Comparison of ENCODE assay signal across 12 cellular contexts in the genomic region with DNA sequence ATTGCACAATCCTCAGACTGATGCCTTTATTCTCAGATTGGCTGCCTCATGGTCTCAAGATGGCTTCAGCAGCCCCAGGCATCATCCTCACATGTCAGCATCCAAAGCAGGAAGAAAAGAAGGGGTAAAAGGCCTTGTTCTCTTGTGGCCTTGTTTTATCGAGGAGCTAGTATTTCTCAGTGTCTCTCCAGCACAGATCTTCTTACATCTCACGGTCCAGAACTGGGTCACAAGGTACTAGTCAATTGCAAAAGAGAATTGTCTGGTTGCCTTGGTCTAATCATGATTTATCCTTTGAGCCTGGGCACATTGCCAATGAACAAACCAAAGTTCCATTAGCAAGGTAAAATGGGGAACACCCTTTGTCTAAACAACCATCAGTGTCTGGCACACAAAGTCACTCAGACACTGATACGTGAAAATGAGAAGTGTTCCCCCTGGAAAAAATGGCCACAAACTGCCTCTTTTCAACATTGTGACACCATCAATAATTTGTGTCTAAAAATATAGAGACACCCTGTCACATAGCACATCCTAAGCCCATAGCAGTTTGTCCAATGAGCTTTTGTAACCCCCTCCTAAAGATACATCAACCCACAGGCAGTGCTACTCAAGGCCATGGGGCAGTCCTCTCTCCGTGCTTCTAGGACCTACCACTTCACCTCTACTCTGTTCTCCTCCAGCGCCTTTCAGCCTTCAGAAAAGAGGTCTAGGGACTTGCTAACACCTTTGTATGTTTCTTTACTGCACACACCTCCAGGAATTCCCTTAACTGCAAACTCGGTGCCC.
DNase-seq lines count a peak whose midpoint lies in the region; ATAC-seq and TF ChIP-seq lines count a peak whose summit lies in the region.
"Had no signal": no experiment of that assay in that cellular context is flagged by ENCODE, and none has a peak within 500 bp of the region (broad histone marks: within the 10 kb centered on the region; RNA-seq: fewer than 3 reads in every experiment).

No MANE protein-coding gene starts in this region.

- no peak overlapping the region for H3K4me3 ChIP-seq in naive thymus-derived CD4-positive, alpha-beta T cell (ENCODE audit: low read length)
- H3K4me3 ChIP-seq in thyroid gland (replicated peaks in 1 of 3), result no peak overlapping the region
- H3K4me3 ChIP-seq: HAP-1 had no signal

- H3K27ac ChIP-seq in naive thymus-derived CD4-positive, alpha-beta T cell (ENCODE audit: low read depth, low read length), result peak overlapping the region; percentile 21
- H3K27ac ChIP-seq in thyroid gland, result no peak overlapping the region
- H3K27ac ChIP-seq: HL-60 had no signal

- ATAC-seq in naive thymus-derived CD4-positive, alpha-beta T cell, result no peak
- no peak for ATAC-seq in GM19328 (IDR thresholded peaks at IDR 0.05; ENCODE audit: unreplicated experiment)

- POLR2A ChIA-PET in naive thymus-derived CD4-positive, alpha-beta T cell (lab: Charles Lee), result interaction anchor here (1.3 to 1.4 kb wide), 2 partner anchors 25 to 73 kb away, joined by 3 to 4 read pairs; no protein-coding TSS in a partner anchor

- WGBS in thyroid gland, 2 donors, result 71 to 78% methylated on average over 6 of the region's 6 CpGs

- H3K4me3 Mint-ChIP-seq in naive thymus-derived CD4-positive, alpha-beta T cell, result peak overlapping the region in 7 of 10 donors; percentile 3 to 73 (median 64)

- H3K9me3 Mint-ChIP-seq in naive thymus-derived CD4-positive, alpha-beta T cell, result peaks cover 0 to 2% (median 0%) of the 10 kb centered on the region in 11 donors

- H3K36me3 ChIP-seq in naive thymus-derived CD4-positive, alpha-beta T cell (ENCODE audit: control insufficient read depth in 2 of 3, insufficient read depth in 3 of 3, low read length in 3 of 3), result no peaks in the 10 kb centered on the region
- H3K36me3 ChIP-seq in thyroid gland, result no peaks in the 10 kb centered on the region
- H3K36me3 ChIP-seq: HAP-1 had no signal

- DNase-seq in NCI-H187 (lab: John Stamatoyannopoulos, UW), result peak; percentile 0 to 4
- no peak for DNase-seq in NCI-H187 treated with DMSO at 0.1 percent for 48 hours (lab: John Stamatoyannopoulos, UW)
- DNase-seq in MV-4-11 (lab: John Stamatoyannopoulos, UW), result peak; percentile 86
- peak; percentile 62 for DNase-seq in RPMI8226
- DNase-seq in naive thymus-derived CD4-positive, alpha-beta T cell, result peak in 1 of 9 donors; percentile 11
- DNase-seq in NK-92 treated with Interleukin-12 subunit alpha and Interleukin-12 subunit beta, amount 100 ng/mL, for 24 hours (lab: John Stamatoyannopoulos, UW), result no peak
- no peak for DNase-seq in thyroid gland
- DNase-seq: activated CD4-positive, alpha-beta T cell treated with anti-CD3 and anti-CD28 coated beads, Interleukin-2, amount 50 U/mL, for 1 hour; foreskin fibroblast had no signal

- TF ChIP-seq POLR2A in thyroid gland (IDR thresholded peaks at IDR 0.05), result no peak

- intact Hi-C loops in naive thymus-derived CD4-positive, alpha-beta T cell (cut with micrococcal nuclease), result loop anchor here (2.0 to 10.0 kb wide), 2 partner anchors 27 to 159 kb away; no protein-coding TSS in a partner anchor
- intact Hi-C loops in thyroid gland (cut with DNase I), result no loop called here

- peaks cover 14 to 59% (median 47%) of the 10 kb centered on the region in 7 donors for H3K4me1 Mint-ChIP-seq in naive thymus-derived CD4-positive, alpha-beta T cell

- peaks cover 0 to 6% (median 0%) of the 10 kb centered on the region in 5 donors for H3K36me3 Mint-ChIP-seq in naive thymus-derived CD4-positive, alpha-beta T cell

- CTCF ChIA-PET in naive thymus-derived CD4-positive, alpha-beta T cell (lab: Charles Lee), result no interaction called here

- H3K9me3 ChIP-seq in naive thymus-derived CD4-positive, alpha-beta T cell (ENCODE audit: control insufficient read depth in 2 of 3, low read length in 3 of 3), result no peaks in the 10 kb centered on the region
- no peaks in the 10 kb centered on the region for H3K9me3 ChIP-seq in thyroid gland
- H3K9me3 ChIP-seq: HAP-1 had no signal

- H3K27me3 ChIP-seq in naive thymus-derived CD4-positive, alpha-beta T cell (ENCODE audit: control insufficient read depth in 2 of 2, insufficient read depth in 2 of 2, low read length in 2 of 2), result no peaks in the 10 kb centered on the region
- no peaks in the 10 kb centered on the region for H3K27me3 ChIP-seq in thyroid gland

- peak overlapping the region; percentile 58 to 97 (median 88) for H3K27ac Mint-ChIP-seq in naive thymus-derived CD4-positive, alpha-beta T cell

- peaks cover 16 to 27% of the 10 kb centered on the region in 2 donors for H3K4me1 ChIP-seq in naive thymus-derived CD4-positive, alpha-beta T cell (ENCODE audit: control insufficient read depth in 2 of 2, insufficient read depth in 2 of 2, low read length in 2 of 2)
- peaks cover 0 to 11% of the 10 kb centered on the region in 2 donors for H3K4me1 ChIP-seq in thyroid gland
- H3K4me1 ChIP-seq: HAP-1 had no signal

- H3K27me3 Mint-ChIP-seq in naive thymus-derived CD4-positive, alpha-beta T cell, result no peaks in the 10 kb centered on the region

- TF ChIP-seq CTCF in thyroid gland (IDR thresholded peaks at IDR 0.05), result no peak

Comparison
In these comparisons a context has a peak if more than half of its experiments do, and no peak if none do; other contexts are left out.
1. DNase-seq: peak in NCI-H187 (2 of 2), MV-4-11 (single experiment) and RPMI8226 (single experiment); none in NCI-H187 treated with DMSO at 0.1 percent for 48 hours (single experiment), NK-92 treated with Interleukin-12 subunit alpha and Interleukin-12 subunit beta, amount 100 ng/mL, for 24 hours (single experiment) and thyroid gland (0 of 2).